ENCODE assay signal across 24 cellular contexts in the genomic region with DNA sequence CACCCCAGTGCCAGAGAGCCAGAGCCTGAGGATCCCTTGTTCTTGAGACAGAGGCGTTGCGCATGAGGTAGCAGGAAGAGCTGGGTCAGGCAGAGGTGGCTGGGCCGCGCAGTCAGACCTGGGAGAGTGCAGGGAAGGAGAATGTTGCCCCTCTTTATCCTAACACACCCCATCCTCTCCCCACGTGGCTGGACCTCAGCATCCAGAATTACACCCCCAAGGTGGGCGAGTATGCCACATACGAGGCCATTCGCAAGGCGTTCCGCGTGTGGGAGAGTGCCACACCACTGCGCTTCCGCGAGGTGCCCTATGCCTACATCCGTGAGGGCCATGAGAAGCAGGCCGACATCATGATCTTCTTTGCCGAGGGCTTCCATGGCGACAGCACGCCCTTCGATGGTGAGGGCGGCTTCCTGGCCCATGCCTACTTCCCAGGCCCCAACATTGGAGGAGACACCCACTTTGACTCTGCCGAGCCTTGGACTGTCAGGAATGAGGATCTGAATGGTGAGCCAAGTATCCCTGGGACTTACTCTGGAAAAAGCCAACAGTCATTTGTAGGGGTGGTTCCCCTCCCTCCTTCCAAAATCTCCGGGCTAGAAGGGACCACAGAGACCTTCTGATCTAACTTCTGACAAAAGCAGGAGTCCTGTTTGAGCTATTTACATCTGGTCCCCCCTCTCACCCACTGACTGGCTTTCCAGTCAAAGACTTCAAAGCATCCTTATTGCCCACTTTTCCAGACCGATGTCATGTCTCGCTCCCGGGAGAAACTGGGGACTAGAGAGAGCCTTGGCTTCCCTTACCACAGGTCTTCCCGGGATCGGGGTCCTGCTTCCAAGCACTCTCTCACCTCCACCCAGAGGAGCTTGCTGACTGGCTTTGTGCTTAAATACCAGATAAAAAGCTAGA. TPM values are rescaled to one million over a fixed set of nuclear protein-coding genes. Genes with fewer than 3 reads are reported as not detected.
DNase-seq lines count a peak whose midpoint lies in the region; ATAC-seq and TF ChIP-seq lines count a peak whose summit lies in the region.
"Had no signal": no experiment of that assay in that cellular context is flagged by ENCODE, and none has a peak within 500 bp of the region (broad histone marks: within the 10 kb centered on the region; RNA-seq: fewer than 3 reads in every experiment).

No MANE protein-coding gene starts in this region.

- H3K79me2 ChIP-seq in GM23248 (ENCODE audit: insufficient read depth): peaks cover 89% of the 10 kb centered on the region

- H3K36me3 ChIP-seq in GM23248 (ENCODE audit: low read depth) (peaks cover 54% of the 10 kb centered on the region), lower lobe of right lung (peaks cover 64% of the 10 kb centered on the region), stomach smooth muscle (ENCODE audit: control insufficient read depth in 2 of 2, insufficient read depth in 2 of 2, low read length in 2 of 2) (peaks cover 47 to 48% of the 10 kb centered on the region in 2 donors)

- TF ChIP-seq CTCF in chondrocyte (IDR thresholded peaks at IDR 0.05) (no peak), lower lobe of right lung (IDR thresholded peaks at IDR 0.05) (no peak)

- no peak overlapping the region for H3K4me3 Mint-ChIP-seq in chondrocyte (ENCODE audit: unreplicated experiment)
- H3K4me3 Mint-ChIP-seq: activated naive CD8-positive, alpha-beta T cell treated with anti-CD3 and anti-CD28 coated beads, Interleukin-2, amount 50 U/mL, for 24 hours; activated T-cell treated with anti-CD3 and anti-CD28 coated beads, Interleukin-2, amount 50 U/mL, for 4 hours had no signal

- peaks cover 55% of the 10 kb centered on the region for H3K36me3 Mint-ChIP-seq in chondrocyte (ENCODE audit: low read depth)

- DNase-seq in GM23248: peak; percentile 46
- DNase-seq in chondrocyte (ENCODE audit: low spot score): peak; percentile 72
- DNase-seq in lower lobe of right lung: peak; percentile 36
- no peak for DNase-seq in left colon
- DNase-seq in iPS-NIHi7 (ENCODE audit: extremely low spot score): no peak
- DNase-seq in Kasumi-1 (lab: John Stamatoyannopoulos, UW): no peak
- DNase-seq: activated CD4-positive, alpha-beta T cell treated with anti-CD3 and anti-CD28 coated beads for 48 hours; activated naive CD8-positive, alpha-beta T cell treated with anti-CD3 and anti-CD28 coated beads, Interleukin-2, amount 50 U/mL, for 24 hours; activated T-cell treated with anti-CD3 and anti-CD28 coated beads, Interleukin-2, amount 50 U/mL, for 4 hours; heart right ventricle; kidney glomerular epithelial cell; NCI-H1105 treated with DMSO at 0.1 percent for 48 hours; NCI-H1930; NCI-H524; NK-92 treated with Interleukin-12 subunit alpha and Interleukin-12 subunit beta, amount 100 ng/mL, for 24 hours; PC-9; SHP77 treated with DMSO at 0.1 percent for 48 hours; stimulated activated naive CD4-positive, alpha-beta T cell had no signal

- no peaks in the 10 kb centered on the region for H3K9me3 ChIP-seq in GM23248 (ENCODE audit: low read depth)
- H3K9me3 ChIP-seq in lower lobe of right lung: no peaks in the 10 kb centered on the region
- H3K9me3 ChIP-seq in stomach smooth muscle (ENCODE audit: control insufficient read depth in 2 of 2, low read length in 2 of 2): no peaks in the 10 kb centered on the region
- H3K9me3 ChIP-seq: heart right ventricle, right lobe of liver, thoracic aorta had no signal

- no peak overlapping the region for H3K4me3 ChIP-seq in GM23248
- H3K4me3 ChIP-seq in lower lobe of right lung: no peak overlapping the region
- H3K4me3 ChIP-seq in stomach smooth muscle (ENCODE audit: low read length in 2 of 2): no peak overlapping the region
- H3K4me3 ChIP-seq: dorsolateral prefrontal cortex, heart right ventricle, PC-9, right lobe of liver, thoracic aorta had no signal

- no peak for ATAC-seq in lower lobe of right lung
- ATAC-seq in left colon: no peak
- ATAC-seq in esophagus mucosa: no peak
- ATAC-seq: activated naive CD8-positive, alpha-beta T cell treated with anti-CD3 and anti-CD28 coated beads, Interleukin-2, amount 50 U/mL, for 24 hours; activated T-cell treated with anti-CD3 and anti-CD28 coated beads, Interleukin-2, amount 50 U/mL, for 4 hours; heart right ventricle had no signal

- no peaks in the 10 kb centered on the region for H3K27me3 Mint-ChIP-seq in chondrocyte (ENCODE audit: low read depth)

- intact Hi-C loops in lower lobe of right lung (cut with DNase I) (no loop called here), left colon (cut with DNase I, micrococcal nuclease) (no loop called here)

- peaks cover 85% of the 10 kb centered on the region for H3F3A ChIP-seq in GM23248 (ENCODE audit: insufficient read depth)

- no peaks in the 10 kb centered on the region for H3K9me2 ChIP-seq in GM23248 (ENCODE audit: insufficient read depth)

- in situ Hi-C loops in GM23248 (cut with MboI): no loop called here

- H4K20me1 ChIP-seq in GM23248 (ENCODE audit: insufficient read depth): no peaks in the 10 kb centered on the region

- H3K9ac ChIP-seq in GM23248: peak overlapping the region; percentile 99
- H3K9ac ChIP-seq in stomach smooth muscle (ENCODE audit: low read length in 2 of 2): peak overlapping the region in 1 of 2 donors; percentile 9

- H3K27ac Mint-ChIP-seq in chondrocyte (ENCODE audit: unreplicated experiment): peak overlapping the region; percentile 49
- H3K27ac Mint-ChIP-seq: activated naive CD8-positive, alpha-beta T cell treated with anti-CD3 and anti-CD28 coated beads, Interleukin-2, amount 50 U/mL, for 24 hours had no signal

- H3K4me1 Mint-ChIP-seq in chondrocyte (ENCODE audit: low read depth): peaks cover 88% of the 10 kb centered on the region

- no peaks in the 10 kb centered on the region for H3K9me3 Mint-ChIP-seq in chondrocyte (ENCODE audit: low read depth)
- H3K9me3 Mint-ChIP-seq: activated naive CD8-positive, alpha-beta T cell treated with anti-CD3 and anti-CD28 coated beads, Interleukin-2, amount 50 U/mL, for 24 hours; activated T-cell treated with anti-CD3 and anti-CD28 coated beads, Interleukin-2, amount 50 U/mL, for 4 hours had no signal

- no peak overlapping the region for H2AFZ ChIP-seq in GM23248
- H2AFZ ChIP-seq: PC-9 had no signal

- H3K4me1 ChIP-seq in GM23248 (ENCODE audit: insufficient read depth) (peaks cover 56% of the 10 kb centered on the region), lower lobe of right lung (peaks cover 51% of the 10 kb centered on the region), stomach smooth muscle (ENCODE audit: control insufficient read depth, insufficient read depth, low read length) (peaks cover 68% of the 10 kb centered on the region)

- 58 to 61% methylated on average over 27 to 28 of the region's 28 CpGs for WGBS in GM23248 (ENCODE audit: low coverage in 1 of 2, low lambda C conversion rate in 2 of 2, missing lambda C conversion rate in 2 of 2), 2 experiments

- H3K27me3 ChIP-seq in GM23248 (replicated peaks; ENCODE audit: insufficient read depth): no peaks in the 10 kb centered on the region
- no peaks in the 10 kb centered on the region for H3K27me3 ChIP-seq in lower lobe of right lung (ENCODE audit: low read depth)
- no peaks in the 10 kb centered on the region for H3K27me3 ChIP-seq in stomach smooth muscle (ENCODE audit: control insufficient read depth in 1 of 2, insufficient read depth in 2 of 2, low read length in 2 of 2)
- H3K27me3 ChIP-seq: right lobe of liver had no signal

- H3K27ac ChIP-seq in GM23248 (peak overlapping the region; percentile 94), lower lobe of right lung (no peak overlapping the region), stomach smooth muscle (ENCODE audit: low read length) (peak overlapping the region; percentile 6)
- H3K27ac ChIP-seq: dorsolateral prefrontal cortex, heart right ventricle, PC-9, right lobe of liver had no signal

- H3K4me2 ChIP-seq in GM23248 (ENCODE audit: unreplicated experiment): no peak overlapping the region
- H3K4me2 ChIP-seq: PC-9 had no signal

RNA-seq across cellular contexts. Expression of a gene that starts 6.1 kb away (rescaled TPM):
- 450 and 475 TPM in 2 replicates for total RNA-seq in GM23248 (2014; rRNA removed; shearing (Covaris generic))
- polyA plus RNA-seq in GM23248 (2016; fragmentation: Nextera tagmentation; extraction: Ambion mirVana): 50.1 and 50.8 TPM in 2 replicates
- total RNA-seq in chondrocyte (486 to 1,030 TPM (median 987 TPM) in 3 replicates), lower lobe of right lung (124 TPM), left colon (100 to 1,000 TPM in 1 of 2 donors, 10 to 100 TPM in 1; 83.0 to 101 TPM), esophagus mucosa (109 TPM)

RNA-seq across cellular contexts. Expression of a gene that starts 12.8 kb away (rescaled TPM):
- 44.3 and 96.6 TPM in 2 replicates for total RNA-seq in GM23248 (2014; rRNA removed; shearing (Covaris generic))
- polyA plus RNA-seq in GM23248 (2016; fragmentation: Nextera tagmentation; extraction: Ambion mirVana): 208 and 230 TPM in 2 replicates
- total RNA-seq in chondrocyte: 71.5 to 93.2 TPM (median 74.7 TPM) in 3 replicates
- total RNA-seq in lower lobe of right lung: 65.2 TPM
- 10 to 100 TPM; 64.5 to 81.0 TPM for total RNA-seq in left colon
- 103 TPM for total RNA-seq in esophagus mucosa

RNA-seq across cellular contexts. Expression of a gene that starts 27.2 kb away (rescaled TPM):
- total RNA-seq in GM23248 (2014; rRNA removed; shearing (Covaris generic)): 0.65 and 0.89 TPM in 2 replicates
- polyA plus RNA-seq in GM23248 (2016; fragmentation: Nextera tagmentation; extraction: Ambion mirVana): 0.63 and 1.7 TPM in 2 replicates
- total RNA-seq in chondrocyte (0.46 to 1.5 TPM (median 1.5 TPM) in 3 replicates), lower lobe of right lung (157 TPM), left colon (10 to 100 TPM in 1 of 2 donors, 1 to 10 TPM in 1; 8.4 to 17.4 TPM), esophagus mucosa (1.4 TPM)
- polyA plus RNA-seq: neural cell had no signal

RNA-seq across cellular contexts. Expression of a gene that starts 29.1 kb away (rescaled TPM):
- 202 and 253 TPM in 2 replicates for total RNA-seq in GM23248 (2014; rRNA removed; shearing (Covaris generic))
- polyA plus RNA-seq in GM23248 (2016; fragmentation: Nextera tagmentation; extraction: Ambion mirVana): 159 and 161 TPM in 2 replicates
- total RNA-seq in chondrocyte: 124 to 168 TPM (median 167 TPM) in 3 replicates
- 134 TPM for total RNA-seq in lower lobe of right lung
- total RNA-seq in left colon: 100 to 1,000 TPM; 263 to 308 TPM
- 173 TPM for total RNA-seq in esophagus mucosa

RNA-seq across cellular contexts. Expression of a gene that starts 40.6 kb away (rescaled TPM):
- 0.22 TPM in 1 of 2 replicates, not detected in the other for total RNA-seq in GM23248 (2014; rRNA removed; shearing (Covaris generic))
- polyA plus RNA-seq in GM23248 (2016; fragmentation: Nextera tagmentation; extraction: Ambion mirVana): 0.29 TPM in 1 of 2 replicates, not detected in the other
- 0.10 TPM in 1 of 3 replicates, not detected in the others for total RNA-seq in chondrocyte
- total RNA-seq in lower lobe of right lung: 0.83 TPM
- total RNA-seq in left colon: under 1 TPM; 0.58 to 0.64 TPM
- 0.32 TPM for total RNA-seq in esophagus mucosa

Comparison
In these comparisons a context has a peak if more than half of its experiments do, and no peak if none do; other contexts are left out.
1. DNase-seq: peak in GM23248 (single experiment), chondrocyte (single experiment) and lower lobe of right lung (single experiment); none in left colon (0 of 2), iPS-NIHi7 (single experiment) and Kasumi-1 (0 of 2).